ENCODE assay signal across 1 cellular context in the genomic region with DNA sequence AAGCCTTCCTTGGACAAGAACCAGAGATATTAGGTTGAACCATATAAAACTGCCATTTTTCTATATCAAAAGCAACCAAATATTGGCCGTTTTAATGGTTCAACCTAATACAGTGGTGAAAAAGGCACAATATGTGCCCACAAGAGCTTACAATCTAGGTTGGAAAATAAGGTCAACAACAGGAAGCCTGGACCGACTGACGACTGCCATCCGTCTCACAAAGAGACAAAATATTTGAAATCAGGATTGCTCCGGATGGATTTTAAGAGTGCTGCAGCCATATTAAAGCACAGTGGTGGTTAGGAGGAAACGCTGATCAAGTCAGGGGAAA.
TF ChIP-seq lines count a peak whose summit lies in the region.

No MANE protein-coding gene starts in this region.

TF ChIP-seq in neural cell, 6 proteins besides CTCF, POLR2A, EP300 and RAD21 (continued from another document):
- TF ChIP-seq, protein P1, sequence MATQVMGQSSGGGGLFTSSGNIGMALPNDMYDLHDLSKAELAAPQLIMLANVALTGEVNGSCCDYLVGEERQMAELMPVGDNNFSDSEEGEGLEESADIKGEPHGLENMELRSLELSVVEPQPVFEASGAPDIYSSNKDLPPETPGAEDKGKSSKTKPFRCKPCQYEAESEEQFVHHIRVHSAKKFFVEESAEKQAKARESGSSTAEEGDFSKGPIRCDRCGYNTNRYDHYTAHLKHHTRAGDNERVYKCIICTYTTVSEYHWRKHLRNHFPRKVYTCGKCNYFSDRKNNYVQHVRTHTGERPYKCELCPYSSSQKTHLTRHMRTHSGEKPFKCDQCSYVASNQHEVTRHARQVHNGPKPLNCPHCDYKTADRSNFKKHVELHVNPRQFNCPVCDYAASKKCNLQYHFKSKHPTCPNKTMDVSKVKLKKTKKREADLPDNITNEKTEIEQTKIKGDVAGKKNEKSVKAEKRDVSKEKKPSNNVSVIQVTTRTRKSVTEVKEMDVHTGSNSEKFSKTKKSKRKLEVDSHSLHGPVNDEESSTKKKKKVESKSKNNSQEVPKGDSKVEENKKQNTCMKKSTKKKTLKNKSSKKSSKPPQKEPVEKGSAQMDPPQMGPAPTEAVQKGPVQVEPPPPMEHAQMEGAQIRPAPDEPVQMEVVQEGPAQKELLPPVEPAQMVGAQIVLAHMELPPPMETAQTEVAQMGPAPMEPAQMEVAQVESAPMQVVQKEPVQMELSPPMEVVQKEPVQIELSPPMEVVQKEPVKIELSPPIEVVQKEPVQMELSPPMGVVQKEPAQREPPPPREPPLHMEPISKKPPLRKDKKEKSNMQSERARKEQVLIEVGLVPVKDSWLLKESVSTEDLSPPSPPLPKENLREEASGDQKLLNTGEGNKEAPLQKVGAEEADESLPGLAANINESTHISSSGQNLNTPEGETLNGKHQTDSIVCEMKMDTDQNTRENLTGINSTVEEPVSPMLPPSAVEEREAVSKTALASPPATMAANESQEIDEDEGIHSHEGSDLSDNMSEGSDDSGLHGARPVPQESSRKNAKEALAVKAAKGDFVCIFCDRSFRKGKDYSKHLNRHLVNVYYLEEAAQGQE (IDR thresholded peaks at IDR 0.05; ENCODE audit: borderline replicate concordance), result no peak
- TF ChIP-seq POLR2AphosphoS5 (IDR thresholded peaks at IDR 0.05), result no peak
